In genomic region chr2:85753525-85754312, GRCh38 we compare ENCODE assay signal across 8 cellular contexts. TPM values are rescaled to one million over a fixed set of nuclear protein-coding genes. Genes with fewer than 3 reads are reported as not detected.
A peak's percentile ranks its signal among the peaks of the same experiment; 100 is the strongest.
DNase-seq lines count a peak whose midpoint lies in the region; ATAC-seq and TF ChIP-seq lines count a peak whose summit lies in the region.

A gene with protein sequence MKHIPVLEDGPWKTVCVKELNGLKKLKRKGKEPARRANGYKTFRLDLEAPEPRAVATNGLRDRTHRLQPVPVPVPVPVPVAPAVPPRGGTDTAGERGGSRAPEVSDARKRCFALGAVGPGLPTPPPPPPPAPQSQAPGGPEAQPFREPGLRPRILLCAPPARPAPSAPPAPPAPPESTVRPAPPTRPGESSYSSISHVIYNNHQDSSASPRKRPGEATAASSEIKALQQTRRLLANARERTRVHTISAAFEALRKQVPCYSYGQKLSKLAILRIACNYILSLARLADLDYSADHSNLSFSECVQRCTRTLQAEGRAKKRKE (plus strand): TSS chr2:85753991. CDS start chr2:85754190, 199 bp downstream.

- H3K36me3 ChIP-seq in hepatocyte (replicated peaks; ENCODE audit: insufficient read depth, low read depth) = no peaks in the 10 kb centered on the region

- peak within 1 kb of the TSS; percentile 99 for H3K4me2 ChIP-seq in hepatocyte

- H3K27me3 ChIP-seq in hepatocyte = peaks cover 51% of the 10 kb centered on the region

- in situ Hi-C loops in ACHN (cut with HindIII; ENCODE audit: low pct_ligation_motif_present, low pct_unique_long_range_greater_than_20kb, low sequenced_read_pairs) = no loop called here

- H2AFZ ChIP-seq in hepatocyte = peak within 1 kb of the TSS; percentile 73

- H3K27ac ChIP-seq in hepatocyte = peak within 1 kb of the TSS; percentile 4

- WGBS in hepatocyte (ENCODE audit: low lambda C conversion rate, missing lambda C conversion rate) = under 1% methylated on average over 47 of the region's 81 CpGs

- peaks cover 16% of the 10 kb centered on the region for H3K4me1 ChIP-seq in hepatocyte (ENCODE audit: insufficient read depth)

- peak; percentile 38 for DNase-seq in ACHN
- peak; percentile 72 for DNase-seq in GM10266 (ENCODE audit: extremely low spot score)
- DNase-seq in NCI-H69 (lab: John Stamatoyannopoulos, UW) = peak; percentile 91
- peak; percentile 84 for DNase-seq in astrocyte of the hippocampus (ENCODE audit: low read depth, low spot score)
- DNase-seq in hepatocyte (ENCODE audit: low spot score) = peak; percentile 76
- DNase-seq in pons (ENCODE audit: low spot score) = peak; percentile 43
- no peak for DNase-seq in NCI-H774 (lab: John Stamatoyannopoulos, UW)

- H3K4me3 ChIP-seq in hepatocyte = peak within 1 kb of the TSS; percentile 70

- TF ChIP-seq CTCF in GM10266 (IDR thresholded peaks at IDR 0.05; ENCODE audit: control insufficient read depth, insufficient read depth, low read depth, missing control alignments) = no peak
- TF ChIP-seq CTCF in hepatocyte (IDR thresholded peaks at IDR 0.05; ENCODE audit: poor library complexity) = no peak

- no peaks in the 10 kb centered on the region for H3K9me2 ChIP-seq in hepatocyte (replicated peaks; ENCODE audit: insufficient read depth)

- no peaks in the 10 kb centered on the region for H4K20me1 ChIP-seq in hepatocyte (ENCODE audit: insufficient read depth, poor library complexity, severe bottlenecking)

- no peak for ATAC-seq in HG03095 (IDR thresholded peaks at IDR 0.05; ENCODE audit: unreplicated experiment)

- no peaks in the 10 kb centered on the region for H3K9me3 ChIP-seq in hepatocyte (ENCODE audit: low read depth)

- H3K79me2 ChIP-seq in hepatocyte = peaks cover 13% of the 10 kb centered on the region

RNA-seq across cellular contexts. Expression of the gene that starts here (rescaled TPM):
- total RNA-seq in hepatocyte = 2.0 and 2.9 TPM in 2 replicates
- polyA plus RNA-seq in hepatocyte = 1.3 and 2.1 TPM in 2 replicates
